Comparison of ENCODE assay signal across 12 cellular contexts in genomic region chr6:14635195-14635594, GRCh38.
DNase-seq lines count a peak whose midpoint lies in the region; FAIRE-seq and TF ChIP-seq lines count a peak whose summit lies in the region.
"Had no signal": no experiment of that assay in that cellular context is flagged by ENCODE, and none has a peak within 500 bp of the region (broad histone marks: within the 10 kb centered on the region; RNA-seq: fewer than 3 reads in every experiment).

No MANE protein-coding gene starts in this region.

- peak overlapping the region; percentile 41 for H3K27ac Mint-ChIP-seq in T-helper 2 cell treated with Interferon-gamma antibody and Interleukin-4, amounts not matched to agents 5 μg/mL and 100 μg/mL, for 36 hours
- peak overlapping the region; percentile 37 for H3K27ac Mint-ChIP-seq in activated naive CD8-positive, alpha-beta T cell

- WGBS in prostate gland: 0% methylated on average over 1 of the region's 1 CpG

- DNase-seq in GM19240 (ENCODE audit: insufficient read length, low spot score): peak; percentile 14
- DNase-seq in T-helper 2 cell treated with Interferon-gamma antibody and Interleukin-4, amounts not matched to agents 5 μg/mL and 100 μg/mL, for 36 hours (ENCODE audit: low spot score): peak; percentile 53
- DNase-seq in stimulated activated CD8-positive, alpha-beta memory T cell treated with anti-CD3 and anti-CD28 coated beads, Interleukin-12 subunit alpha, Interleukin-12 subunit beta, amount 100 ng/mL, for 4 hours (ENCODE audit: low read depth): peak; percentile 22
- no peak for DNase-seq in ureter (ENCODE audit: low spot score)
- no peak for DNase-seq in kidney
- DNase-seq in prostate gland (ENCODE audit: low spot score): no peak
- no peak for DNase-seq in substantia nigra (lab: John Stamatoyannopoulos, UW)
- DNase-seq: gastrocnemius medialis, NCI-H1694 treated with DMSO at 0.1 percent for 48 hours had no signal

- peaks cover 5% of the 10 kb centered on the region for H3K27me3 Mint-ChIP-seq in T-helper 2 cell treated with Interferon-gamma antibody and Interleukin-4, amounts not matched to agents 5 μg/mL and 100 μg/mL, for 36 hours (ENCODE audit: low read depth)
- no peaks in the 10 kb centered on the region for H3K27me3 Mint-ChIP-seq in activated naive CD8-positive, alpha-beta T cell

- H3K4me1 ChIP-seq in kidney (ENCODE audit: control insufficient read depth in 1 of 2, insufficient read depth in 1 of 2, low read depth in 1 of 2, low read length in 2 of 2): peaks cover 2 to 9% of the 10 kb centered on the region in 2 donors
- no peaks in the 10 kb centered on the region for H3K4me1 ChIP-seq in prostate gland (replicated peaks)

- H3K4me3 ChIP-seq in kidney (ENCODE audit: low read length in 2 of 2) (no peak overlapping the region), prostate gland (no peak overlapping the region)
- H3K4me3 ChIP-seq: gastrocnemius medialis, HAP-1, lung had no signal

- TF ChIP-seq POLR2A in prostate gland (IDR thresholded peaks at IDR 0.05): no peak

- peaks cover 60% of the 10 kb centered on the region for H3K4me1 Mint-ChIP-seq in T-helper 2 cell treated with Interferon-gamma antibody and Interleukin-4, amounts not matched to agents 5 μg/mL and 100 μg/mL, for 36 hours (ENCODE audit: low read depth)
- H3K4me1 Mint-ChIP-seq in activated naive CD8-positive, alpha-beta T cell (ENCODE audit: low read depth): peaks cover 45% of the 10 kb centered on the region

- no peak overlapping the region for H3K9ac ChIP-seq in kidney (ENCODE audit: low read length in 2 of 2)

- H3K36me3 Mint-ChIP-seq in T-helper 2 cell treated with Interferon-gamma antibody and Interleukin-4, amounts not matched to agents 5 μg/mL and 100 μg/mL, for 36 hours (ENCODE audit: low read depth): peaks cover 4% of the 10 kb centered on the region
- H3K36me3 Mint-ChIP-seq in activated naive CD8-positive, alpha-beta T cell: no peaks in the 10 kb centered on the region

- FAIRE-seq in kidney (lab: Jason Lieb, UNC): no peak

- TF ChIP-seq CTCF in kidney (IDR thresholded peaks at IDR 0.05; ENCODE audit: borderline replicate concordance, extremely low read depth, insufficient read depth) (no peak), prostate gland (IDR thresholded peaks at IDR 0.05) (no peak)

- H3K27me3 ChIP-seq in prostate gland (replicated peaks; ENCODE audit: insufficient read depth): no peaks in the 10 kb centered on the region
- H3K27me3 ChIP-seq: gastrocnemius medialis had no signal

- H3K4me3 Mint-ChIP-seq in T-helper 2 cell treated with Interferon-gamma antibody and Interleukin-4, amounts not matched to agents 5 μg/mL and 100 μg/mL, for 36 hours: peak overlapping the region; percentile 88
- H3K4me3 Mint-ChIP-seq in activated naive CD8-positive, alpha-beta T cell: peak overlapping the region; percentile 77

- H3K9me3 ChIP-seq in kidney (ENCODE audit: control insufficient read depth in 1 of 2, low read length in 2 of 2): no peaks in the 10 kb centered on the region
- no peaks in the 10 kb centered on the region for H3K9me3 ChIP-seq in prostate gland
- H3K9me3 ChIP-seq: gastrocnemius medialis, HAP-1 had no signal

- H3K36me3 ChIP-seq in kidney (ENCODE audit: control insufficient read depth in 1 of 2, insufficient read depth in 2 of 2, low read length in 2 of 2) (no peaks in the 10 kb centered on the region), prostate gland (no peaks in the 10 kb centered on the region)
- H3K36me3 ChIP-seq: gastrocnemius medialis, HAP-1 had no signal

- no peaks in the 10 kb centered on the region for H3K9me3 Mint-ChIP-seq in T-helper 2 cell treated with Interferon-gamma antibody and Interleukin-4, amounts not matched to agents 5 μg/mL and 100 μg/mL, for 36 hours
- no peaks in the 10 kb centered on the region for H3K9me3 Mint-ChIP-seq in activated naive CD8-positive, alpha-beta T cell (ENCODE audit: low read depth)

- intact Hi-C loops in kidney (cut with DNase I) (no loop called here), prostate gland (cut with DNase I) (no loop called here)

- no peak overlapping the region for H3K27ac ChIP-seq in kidney (ENCODE audit: low read depth in 2 of 2, low read length in 2 of 2)
- H3K27ac ChIP-seq in prostate gland: no peak overlapping the region
- no peak overlapping the region for H3K27ac ChIP-seq in substantia nigra (ENCODE audit: low read depth, low read length, poor library complexity, severe bottlenecking)
- H3K27ac ChIP-seq: gastrocnemius medialis had no signal

Comparison
In these comparisons a context has a peak if more than half of its experiments do, and no peak if none do; other contexts are left out.
1. DNase-seq: peak in GM19240 (single experiment), T-helper 2 cell treated with Interferon-gamma antibody and Interleukin-4, amounts not matched to agents 5 μg/mL and 100 μg/mL, for 36 hours (single experiment) and stimulated activated CD8-positive, alpha-beta memory T cell treated with anti-CD3 and anti-CD28 coated beads, Interleukin-12 subunit alpha, Interleukin-12 subunit beta, amount 100 ng/mL, for 4 hours (single experiment); none in ureter (single experiment), kidney (single experiment), prostate gland (single experiment) and substantia nigra (0 of 49).